2 cellular contexts compared by ENCODE assay signal in genomic region chr1:22168412-22168973, GRCh38.
TF ChIP-seq lines count a peak whose summit lies in the region.

No MANE protein-coding gene starts in this region.

TF ChIP-seq in HepG2, 621 proteins besides CTCF, POLR2A, EP300 and RAD21:
- TF ChIP-seq ZNF329 (CRISPR knock-in tag; IDR thresholded peaks at IDR 0.05; ENCODE audit: low read depth) (peak; percentile 92; the same call in 1 of the 2 replicates), IRF2 (CRISPR knock-in tag; IDR thresholded peaks at IDR 0.05) (no peak), ZNF136 (CRISPR knock-in tag; IDR thresholded peaks at IDR 0.05; ENCODE audit: low read depth) (no peak)

TF ChIP-seq in K562, 482 proteins besides CTCF, POLR2A, EP300 and RAD21 (continues in another document):
- no peak for TF ChIP-seq NR4A1 (CRISPR knock-in tag; IDR thresholded peaks at IDR 0.05)
- no peak for TF ChIP-seq NR4A1 (tag; IDR thresholded peaks at IDR 0.05)
- no peak for TF ChIP-seq NR1H2 (CRISPR knock-in tag; IDR thresholded peaks at IDR 0.05)
- TF ChIP-seq MYC (IDR thresholded peaks at IDR 0.05; ENCODE audit: low read depth, low read length), result peak; percentile 57
- TF ChIP-seq MYC (CRISPR knock-in tag; IDR thresholded peaks at IDR 0.05; ENCODE audit: borderline replicate concordance, low read depth), result no peak
- no peak for TF ChIP-seq FOSL1 (tag; conservative IDR thresholded peaks at IDR 0.05)
- no peak for TF ChIP-seq ZNF280A (IDR thresholded peaks at IDR 0.05; ENCODE audit: low read depth, partially characterized antibody)
- peak; percentile 50 for TF ChIP-seq L3MBTL2 (IDR thresholded peaks at IDR 0.05)
- peak in 1 of 2 experiments; percentile 53 for TF ChIP-seq E2F6 (IDR thresholded peaks at IDR 0.05; ENCODE audit: borderline replicate concordance in 1 of 2, extremely low read depth in 1 of 2, insufficient read depth in 1 of 2, insufficient read length in 1 of 2, low read depth in 1 of 2, low read length in 1 of 2, poor library complexity in 1 of 2, severe bottlenecking in 1 of 2)
- TF ChIP-seq MCM7 (IDR thresholded peaks at IDR 0.05), result no peak
- no peak for TF ChIP-seq ZC3H8 (IDR thresholded peaks at IDR 0.05)
- no peak for TF ChIP-seq KLF16 (IDR thresholded peaks at IDR 0.05)
- TF ChIP-seq TEAD1 (CRISPR knock-in tag; IDR thresholded peaks at IDR 0.05), result no peak
- no peak for TF ChIP-seq SRSF9 (IDR thresholded peaks at IDR 0.05; ENCODE audit: borderline replicate concordance, low read depth, low read length)
- TF ChIP-seq ZNF239 (CRISPR knock-in tag; IDR thresholded peaks at IDR 0.05), result no peak
- no peak for TF ChIP-seq KAT7 (CRISPR knock-in tag; IDR thresholded peaks at IDR 0.05; ENCODE audit: borderline replicate concordance)
- no peak for TF ChIP-seq ZBTB40 (IDR thresholded peaks at IDR 0.05)
- no peak for TF ChIP-seq ZBTB40 (CRISPR knock-in tag; IDR thresholded peaks at IDR 0.05)
- TF ChIP-seq SMARCA4 (IDR thresholded peaks at IDR 0.05), result no peak
- TF ChIP-seq PBX2 (CRISPR knock-in tag; IDR thresholded peaks at IDR 0.05; ENCODE audit: low read depth), result no peak
- TF ChIP-seq PBX2 (tag; conservative IDR thresholded peaks at IDR 0.05; ENCODE audit: low read depth), result 0 out of 2 replicates have a peak, but pooled peaks have one; percentile 7
- TF ChIP-seq FOXA3 (CRISPR knock-in tag; conservative IDR thresholded peaks at IDR 0.05 in 1 of 2, IDR thresholded peaks at IDR 0.05 in 1 of 2), result no peak
- no peak for TF ChIP-seq TBP (optimal IDR thresholded peaks at IDR 0.05; ENCODE audit: low read depth, low read length)
- TF ChIP-seq TAF15 (IDR thresholded peaks at IDR 0.05; ENCODE audit: low read depth, low read length), result no peak
- TF ChIP-seq EHMT2 (IDR thresholded peaks at IDR 0.05), result no peak
- TF ChIP-seq ZNF398 (CRISPR knock-in tag; IDR thresholded peaks at IDR 0.05), result no peak
- peak; percentile 90 for TF ChIP-seq SPI1 (IDR thresholded peaks at IDR 0.05; ENCODE audit: borderline replicate concordance, low read depth, low read length)
- TF ChIP-seq IRF2 (CRISPR knock-in tag; IDR thresholded peaks at IDR 0.05), result no peak
- no peak for TF ChIP-seq STAG1 (CRISPR knock-in tag; IDR thresholded peaks at IDR 0.05; ENCODE audit: borderline replicate concordance)
- TF ChIP-seq HNRNPL (IDR thresholded peaks at IDR 0.05; ENCODE audit: low read depth, low read length), result no peak
- no peak for TF ChIP-seq ZNF274 (IDR thresholded peaks at IDR 0.05; ENCODE audit: borderline replicate concordance, low read depth, low read length)
- no peak for TF ChIP-seq ZNF449 (CRISPR knock-in tag; IDR thresholded peaks at IDR 0.05)
